In genomic region chr2:240393831-240394410, GRCh38 we compare ENCODE assay signal across 21 cellular contexts. TPM values are rescaled to one million over a fixed set of nuclear protein-coding genes. Genes with fewer than 3 reads are reported as not detected.
DNase-seq lines count a peak whose midpoint lies in the region; ATAC-seq and TF ChIP-seq lines count a peak whose summit lies in the region.
"Had no signal": no experiment of that assay in that cellular context is flagged by ENCODE, and none has a peak within 500 bp of the region (broad histone marks: within the 10 kb centered on the region; RNA-seq: fewer than 3 reads in every experiment).

No MANE protein-coding gene starts in this region.

- H3K27me3 Mint-ChIP-seq in H9 (ENCODE audit: low read depth) (peaks cover 4% of the 10 kb centered on the region), natural killer cell (ENCODE audit: low read depth in 2 of 2) (no peaks in the 10 kb centered on the region)
- H3K27me3 Mint-ChIP-seq: activated naive CD4-positive, alpha-beta T cell treated with anti-CD3 and anti-CD28 coated beads, Interleukin-2, amount 50 U/mL, for 24 hours; naive B cell; stimulated activated naive B cell treated with anti-CD40 and anti-IgM and Interleukin-4, amounts not matched to agents 10 μg/mL and 1 μg/mL and 100 μg/mL, for 72 hours had no signal

- no peak overlapping the region for H3K27ac ChIP-seq in H9 (ENCODE audit: insufficient read length, low read depth, low read length)
- no peak overlapping the region for H3K27ac ChIP-seq in coronary artery
- H3K27ac ChIP-seq: foreskin keratinocyte, tibial nerve had no signal

- no peak overlapping the region for H2BK20ac ChIP-seq in H9 (ENCODE audit: low read depth, low read length, poor library complexity, severe bottlenecking)

- no peak overlapping the region for H3T11ph ChIP-seq in H9 (ENCODE audit: low read length)

- no peak overlapping the region for H3K4me3 ChIP-seq in coronary artery
- H3K4me3 ChIP-seq: tibial nerve had no signal

- H3K23ac ChIP-seq in H9 (ENCODE audit: insufficient read length, low read depth, low read length) = no peak overlapping the region

- peaks cover 7 to 11% of the 10 kb centered on the region in 2 experiments for H3K4me1 Mint-ChIP-seq in H9
- H3K4me1 Mint-ChIP-seq in natural killer cell = peaks cover 7 to 9% of the 10 kb centered on the region in 2 donors
- H3K4me1 Mint-ChIP-seq: IgD-negative memory B cell; naive B cell; stimulated activated naive B cell treated with anti-CD40 and anti-IgM and Interleukin-4, amounts not matched to agents 10 μg/mL and 1 μg/mL and 100 μg/mL, for 72 hours had no signal

- no peaks in the 10 kb centered on the region for H3K4me1 ChIP-seq in H9 (ENCODE audit: insufficient read depth, low read length)
- H3K4me1 ChIP-seq: foreskin keratinocyte had no signal

- H3K79me1 ChIP-seq in H9 (ENCODE audit: insufficient read depth, low read depth, low read length, poor library complexity, severe bottlenecking) = no peaks in the 10 kb centered on the region

- H3K18ac ChIP-seq in H9 (ENCODE audit: insufficient read length, low read depth, low read length) = no peak overlapping the region

- H2BK12ac ChIP-seq in H9 (ENCODE audit: insufficient read length, low read depth, low read length) = no peak overlapping the region

- no peaks in the 10 kb centered on the region for H3K9me3 ChIP-seq in H9 (ENCODE audit: control insufficient read depth, low read depth, low read length)
- H3K9me3 ChIP-seq: tibial nerve had no signal

- H3K79me2 ChIP-seq in H9 (ENCODE audit: insufficient read depth, low read length) = no peaks in the 10 kb centered on the region

- H4K91ac ChIP-seq in H9 (ENCODE audit: insufficient read length, low read depth, low read length) = no peak overlapping the region

- H3K23me2 ChIP-seq in H9 (ENCODE audit: insufficient read length, low read depth, low read length, poor library complexity, severe bottlenecking) = no peaks in the 10 kb centered on the region

- no peak overlapping the region for H3K4ac ChIP-seq in H9 (ENCODE audit: low read depth, low read length)

- H3K14ac ChIP-seq in H9 (ENCODE audit: insufficient read depth, low read length) = no peak overlapping the region

- H4K5ac ChIP-seq in H9 (ENCODE audit: insufficient read length, low read depth, low read length) = no peak overlapping the region

- no peak overlapping the region for H2AK5ac ChIP-seq in H9 (ENCODE audit: insufficient read length, low read length)

- no peak overlapping the region for H2AFZ ChIP-seq in H9 (ENCODE audit: low read length)

- WGBS in H9 (ENCODE audit: extremely low coverage, insufficient read length, low lambda C conversion rate) = no CpG with 5 or more reads among the region's 21 CpGs

- H3K36me3 Mint-ChIP-seq in H9 (ENCODE audit: insufficient read depth in 1 of 3, low read depth in 3 of 3) = no peaks in the 10 kb centered on the region; a peak in 1 of 7 replicates
- no peaks in the 10 kb centered on the region for H3K36me3 Mint-ChIP-seq in natural killer cell
- H3K36me3 Mint-ChIP-seq: activated naive CD4-positive, alpha-beta T cell treated with anti-CD3 and anti-CD28 coated beads, Interleukin-2, amount 50 U/mL, for 24 hours; IgD-negative memory B cell; naive B cell; stimulated activated naive B cell treated with anti-CD40 and anti-IgM and Interleukin-4, amounts not matched to agents 10 μg/mL and 1 μg/mL and 100 μg/mL, for 72 hours had no signal

- no peak overlapping the region for H2BK120ac ChIP-seq in H9 (ENCODE audit: low read depth, low read length, poor library complexity, severe bottlenecking)

- TF ChIP-seq CTCF in H9 (conservative IDR thresholded peaks at IDR 0.05) = no peak
- no peak for TF ChIP-seq CTCF in coronary artery (IDR thresholded peaks at IDR 0.05)
- no peak for TF ChIP-seq CTCF in natural killer cell (IDR thresholded peaks at IDR 0.05)

- ATAC-seq in natural killer cell (no peak), GM19023 (IDR thresholded peaks at IDR 0.05; ENCODE audit: unreplicated experiment) (no peak), HG03342 (IDR thresholded peaks at IDR 0.05; ENCODE audit: unreplicated experiment) (no peak)
- ATAC-seq: foreskin keratinocyte; stimulated activated naive B cell treated with anti-CD40 and anti-IgM and Interleukin-4, amounts not matched to agents 10 μg/mL and 1 μg/mL and 100 μg/mL, for 72 hours had no signal

- no peaks in the 10 kb centered on the region; a peak in 1 of 5 replicates for H3K9me3 Mint-ChIP-seq in H9
- H3K9me3 Mint-ChIP-seq in natural killer cell = no peaks in the 10 kb centered on the region
- H3K9me3 Mint-ChIP-seq: activated naive CD4-positive, alpha-beta T cell treated with anti-CD3 and anti-CD28 coated beads, Interleukin-2, amount 50 U/mL, for 24 hours; IgD-negative memory B cell; naive B cell; stimulated activated naive B cell treated with anti-CD40 and anti-IgM and Interleukin-4, amounts not matched to agents 10 μg/mL and 1 μg/mL and 100 μg/mL, for 72 hours; T-helper 1 cell treated with Interleukin-12 subunit alpha and Interleukin-12 subunit beta and Interleukin-4 antibody, amounts not matched to agents 30 μg/mL and 1 μg/mL, for 36 hours had no signal

- H3K56ac ChIP-seq in H9 (ENCODE audit: insufficient read length, low read depth, low read length) = no peak overlapping the region

- H4K20me1 ChIP-seq in H9 (ENCODE audit: control insufficient read depth, insufficient read depth, insufficient read length) = no peaks in the 10 kb centered on the region

- H3K27ac Mint-ChIP-seq in H9 (no peak overlapping the region; a peak in 1 of 7 replicates), natural killer cell (no peak overlapping the region)
- H3K27ac Mint-ChIP-seq: activated naive CD4-positive, alpha-beta T cell treated with anti-CD3 and anti-CD28 coated beads, Interleukin-2, amount 50 U/mL, for 24 hours; IgD-negative memory B cell; naive B cell; progenitor cell of endocrine pancreas; stimulated activated naive B cell treated with anti-CD40 and anti-IgM and Interleukin-4, amounts not matched to agents 10 μg/mL and 1 μg/mL and 100 μg/mL, for 72 hours had no signal

- DNase-seq in EH (ENCODE audit: low read depth) (peak; percentile 75), H9 (peak; percentile 16), coronary artery (ENCODE audit: low spot score) (peak; percentile 55), natural killer cell (peak; percentile 11), DMS114 treated with DMSO at 0.1 percent for 48 hours (lab: John Stamatoyannopoulos, UW; ENCODE audit: unreplicated experiment) (no peak)
- DNase-seq in stimulated activated CD4-positive, alpha-beta T cell treated with anti-CD3 and anti-CD28 coated beads, Interleukin-12 subunit alpha, Interleukin-12 subunit beta, amount 100 ng/mL, for 4 hours = no peak
- DNase-seq: activated CD4-positive, CD25-positive, alpha-beta regulatory T cell; COR-L47; foreskin keratinocyte; naive B cell; NCI-H187 treated with DMSO at 0.1 percent for 48 hours; NCI-H446 treated with DMSO at 0.1 percent for 48 hours; SHP77 treated with DMSO at 0.1 percent for 48 hours; stimulated activated naive B cell treated with anti-CD40 and anti-IgM and Interleukin-4, amounts not matched to agents 10 μg/mL and 1 μg/mL and 100 μg/mL, for 72 hours had no signal

- no peak overlapping the region for H3K4me2 ChIP-seq in H9 (ENCODE audit: insufficient read depth, insufficient read length, low read length)

- no peak overlapping the region for H3K9ac ChIP-seq in H9 (ENCODE audit: extremely low read depth, insufficient read length, low read length)

- no peak overlapping the region for H4K8ac ChIP-seq in H9 (replicated peaks; ENCODE audit: insufficient read length, low read depth, low read length)

- H2BK5ac ChIP-seq in H9 (ENCODE audit: insufficient read length, low read length) = no peak overlapping the region

- H3K27me3 ChIP-seq in H9 (ENCODE audit: insufficient read depth, low read length) = no peaks in the 10 kb centered on the region
- H3K27me3 ChIP-seq: foreskin keratinocyte, tibial nerve had no signal

- intact Hi-C loops in natural killer cell (cut with micrococcal nuclease) = no loop called here

- H3K4me3 Mint-ChIP-seq in H9 (no peak overlapping the region), natural killer cell (no peak overlapping the region)
- H3K4me3 Mint-ChIP-seq: activated naive CD4-positive, alpha-beta T cell treated with anti-CD3 and anti-CD28 coated beads, Interleukin-2, amount 50 U/mL, for 24 hours; IgD-negative memory B cell; naive B cell; stimulated activated naive B cell treated with anti-CD40 and anti-IgM and Interleukin-4, amounts not matched to agents 10 μg/mL and 1 μg/mL and 100 μg/mL, for 72 hours; T-helper 1 cell treated with Interleukin-12 subunit alpha and Interleukin-12 subunit beta and Interleukin-4 antibody, amounts not matched to agents 30 μg/mL and 1 μg/mL, for 36 hours had no signal

- no peak overlapping the region for H2BK15ac ChIP-seq in H9 (ENCODE audit: low read depth, low read length)

RNA-seq across cellular contexts. Expression of gene GPC1, which starts 41.5 kb away (rescaled TPM):
- 39.4 and 44.0 TPM in 2 replicates for total RNA-seq in H9 (2021)
- total RNA-seq in natural killer cell = 1 to 10 TPM in 1 of 3 donors, under 1 TPM in 2; 0.79 to 1.4 (median 0.94) TPM

Comparison
In these comparisons a context has a peak if more than half of its experiments do, and no peak if none do; other contexts are left out.
1. DNase-seq: peak in EH (single experiment), H9 (single experiment), coronary artery (single experiment) and natural killer cell (single experiment); none in DMS114 treated with DMSO at 0.1 percent for 48 hours (single experiment) and stimulated activated CD4-positive, alpha-beta T cell treated with anti-CD3 and anti-CD28 coated beads, Interleukin-12 subunit alpha, Interleukin-12 subunit beta, amount 100 ng/mL, for 4 hours (single experiment).
2. RNA of gene GPC1, which starts 41.5 kb away (total RNA-seq): 39.4 to 44.0 TPM in H9; 0.79 to 1.4 TPM in natural killer cell; every median in the first group is over 10 times any median in the second.